Comparison of ENCODE assay signal across 18 cellular contexts in genomic region chr11:703515-703914, GRCh38. TPM values are rescaled to one million over a fixed set of nuclear protein-coding genes. Genes with fewer than 3 reads are reported as not detected.
DNase-seq lines count a peak whose midpoint lies in the region; ATAC-seq and TF ChIP-seq lines count a peak whose summit lies in the region.
"Had no signal": no experiment of that assay in that cellular context is flagged by ENCODE, and none has a peak within 500 bp of the region (broad histone marks: within the 10 kb centered on the region; RNA-seq: fewer than 3 reads in every experiment).

No MANE protein-coding gene starts in this region.

- H4K20me1 ChIP-seq in neural progenitor cell (ENCODE audit: low read depth), result peaks cover 14% of the 10 kb centered on the region

- H3K27ac ChIP-seq in duodenal mucosa (ENCODE audit: low read depth, low read length), result peak overlapping the region; percentile 20
- no peak overlapping the region for H3K27ac ChIP-seq in neural progenitor cell
- H3K27ac ChIP-seq in tibial nerve, result peak overlapping the region in 3 of 4 donors; percentile 74 to 90 (median 81)
- H3K27ac ChIP-seq: brain microvascular endothelial cell had no signal

- 0 out of 2 replicates have a peak overlapping the region, but pooled peaks have one; percentile 6 for H3K4me3 ChIP-seq in LNCaP clone FGC (ENCODE audit: low read depth, low read length)
- H3K4me3 ChIP-seq in duodenal mucosa (ENCODE audit: low read depth in 1 of 2, low read length in 2 of 2), result no peak overlapping the region
- no peak overlapping the region for H3K4me3 ChIP-seq in neural progenitor cell
- no peak overlapping the region for H3K4me3 ChIP-seq in tibial nerve
- H3K4me3 ChIP-seq: dorsolateral prefrontal cortex, MG63 had no signal

- DNase-seq in LNCaP clone FGC (ENCODE audit: low read depth), result no peak
- no peak for DNase-seq in neural progenitor cell (ENCODE audit: low spot score)
- no peak for DNase-seq in tibial nerve (ENCODE audit: low spot score in 2 of 2)
- DNase-seq: activated CD4-positive, alpha-beta T cell treated with anti-CD3 and anti-CD28 coated beads, Interleukin-2, amount 10 ng/mL, durations not matched to agents 24 days and 14 days; activated naive CD4-positive, alpha-beta T cell treated with anti-CD3 and anti-CD28 coated beads, Interleukin-2, amount 10 ng/mL, durations not matched to agents 7 days and 5 days; brain microvascular endothelial cell; dorsolateral prefrontal cortex; NCI-H187 treated with DMSO at 0.1 percent for 48 hours; NCI-H524 treated with DMSO at 0.1 percent for 48 hours; SK-N-SH; small intestine had no signal

- no peak for TF ChIP-seq EP300 in tibial nerve (IDR thresholded peaks at IDR 0.05)

- ATAC-seq in HG03196 (IDR thresholded peaks at IDR 0.05; ENCODE audit: unreplicated experiment) (no peak), GM21619 (IDR thresholded peaks at IDR 0.05; ENCODE audit: unreplicated experiment) (no peak), HG03280 (IDR thresholded peaks at IDR 0.05; ENCODE audit: unreplicated experiment) (no peak), GM18498 (IDR thresholded peaks at IDR 0.05; ENCODE audit: unreplicated experiment) (no peak)

- H3K4me1 ChIP-seq in duodenal mucosa (ENCODE audit: control insufficient read depth in 1 of 2, insufficient read depth in 2 of 2, low read length in 2 of 2) (peaks cover 39 to 45% of the 10 kb centered on the region in 2 donors), neural progenitor cell (peaks cover 15% of the 10 kb centered on the region), tibial nerve (peaks cover 0 to 73% (median 39%) of the 10 kb centered on the region in 4 donors)

- TF ChIP-seq CTCF in LNCaP clone FGC (IDR thresholded peaks at IDR 0.05; ENCODE audit: control insufficient read depth, extremely low read depth, insufficient read depth), result no peak
- TF ChIP-seq CTCF in neural progenitor cell (IDR thresholded peaks at IDR 0.05), result no peak
- no peak for TF ChIP-seq CTCF in tibial nerve (IDR thresholded peaks at IDR 0.05)

- H3K36me3 ChIP-seq in duodenal mucosa (ENCODE audit: control insufficient read depth in 1 of 2, insufficient read depth in 2 of 2, low read length in 2 of 2) (peaks cover 5 to 37% of the 10 kb centered on the region in 2 donors), neural progenitor cell (no peaks in the 10 kb centered on the region), tibial nerve (peaks cover 0 to 53% (median 0%) of the 10 kb centered on the region in 3 donors)

- H3K4me1 Mint-ChIP-seq in neural progenitor cell, result peaks cover 2% of the 10 kb centered on the region

- TF ChIP-seq POLR2A in tibial nerve (IDR thresholded peaks at IDR 0.05), result no peak

- H3K27me3 ChIP-seq in duodenal mucosa (ENCODE audit: control insufficient read depth in 1 of 2, insufficient read depth in 2 of 2, low read length in 2 of 2) (peaks cover 0 to 11% of the 10 kb centered on the region in 2 donors), neural progenitor cell (peaks cover 22% of the 10 kb centered on the region), tibial nerve (peaks cover 0 to 3% of the 10 kb centered on the region in 2 donors)
- H3K27me3 ChIP-seq: brain microvascular endothelial cell, MG63 had no signal

- H3K36me3 Mint-ChIP-seq in neural progenitor cell, result peaks cover 4% of the 10 kb centered on the region
- H3K36me3 Mint-ChIP-seq: immature natural killer cell had no signal

- peak overlapping the region; percentile 42 for H3K27ac Mint-ChIP-seq in neural progenitor cell
- H3K27ac Mint-ChIP-seq: activated CD4-positive, alpha-beta T cell treated with anti-CD3 and anti-CD28 coated beads, Interleukin-2, amount 10 ng/mL, durations not matched to agents 24 days and 14 days; activated naive CD4-positive, alpha-beta T cell treated with anti-CD3 and anti-CD28 coated beads, Interleukin-2, amount 10 ng/mL, durations not matched to agents 7 days and 5 days had no signal

- no peaks in the 10 kb centered on the region for H3F3A ChIP-seq in neural progenitor cell (ENCODE audit: low read depth)

- H3K9me3 ChIP-seq in duodenal mucosa (ENCODE audit: control insufficient read depth in 1 of 2, low read length in 2 of 2) (no peaks in the 10 kb centered on the region), neural progenitor cell (ENCODE audit: low read depth) (no peaks in the 10 kb centered on the region), tibial nerve (no peaks in the 10 kb centered on the region)
- H3K9me3 ChIP-seq: MG63, SK-N-SH had no signal

- no peak overlapping the region for H3K9ac ChIP-seq in duodenal mucosa (ENCODE audit: low read depth in 1 of 2, low read length in 2 of 2)
- no peak overlapping the region for H3K9ac ChIP-seq in neural progenitor cell
- H3K9ac ChIP-seq: SK-N-SH had no signal

- H3K4me2 ChIP-seq in neural progenitor cell, result no peak overlapping the region
- H3K4me2 ChIP-seq: SK-N-SH had no signal

- WGBS in tibial nerve, 2 donors, result 78 to 83% methylated on average over 9 of the region's 9 CpGs

- H3K4me3 Mint-ChIP-seq in neural progenitor cell, result no peak overlapping the region
- H3K4me3 Mint-ChIP-seq: activated CD4-positive, alpha-beta T cell treated with anti-CD3 and anti-CD28 coated beads, Interleukin-2, amount 10 ng/mL, durations not matched to agents 24 days and 14 days; activated naive CD4-positive, alpha-beta T cell treated with anti-CD3 and anti-CD28 coated beads, Interleukin-2, amount 10 ng/mL, durations not matched to agents 7 days and 5 days had no signal

- H3K79me2 ChIP-seq in neural progenitor cell (ENCODE audit: low read depth), result no peaks in the 10 kb centered on the region

- no peaks in the 10 kb centered on the region for H3K9me3 Mint-ChIP-seq in neural progenitor cell
- H3K9me3 Mint-ChIP-seq: activated CD4-positive, alpha-beta T cell treated with anti-CD3 and anti-CD28 coated beads, Interleukin-2, amount 10 ng/mL, durations not matched to agents 24 days and 14 days; activated naive CD4-positive, alpha-beta T cell treated with anti-CD3 and anti-CD28 coated beads, Interleukin-2, amount 10 ng/mL, durations not matched to agents 7 days and 5 days; immature natural killer cell had no signal

- peaks cover 14% of the 10 kb centered on the region for H3K27me3 Mint-ChIP-seq in neural progenitor cell (ENCODE audit: insufficient read depth, low read depth)

- no peak overlapping the region for H2AFZ ChIP-seq in neural progenitor cell (replicated peaks)

RNA-seq across cellular contexts. Expression of gene EPS8L2, which starts 2.5 kb away (rescaled TPM):
- total RNA-seq in neural progenitor cell (ENCODE audit: low replicate concordance) (3.3 and 11.0 TPM in 2 replicates), tibial nerve (10 to 100 TPM; 29.1 to 48.0 (median 32.7) TPM)

RNA-seq across cellular contexts. Expression of gene TMEM80, which starts 7.9 kb away (rescaled TPM):
- total RNA-seq in neural progenitor cell (ENCODE audit: low replicate concordance) (38.7 and 42.7 TPM in 2 replicates), tibial nerve (10 to 100 TPM; 15.3 to 43.9 (median 38.1) TPM)

RNA-seq across cellular contexts. Expression of gene DEAF1, which starts 8.5 kb away (rescaled TPM):
- total RNA-seq in neural progenitor cell (ENCODE audit: low replicate concordance), result 38.4 and 66.4 TPM in 2 replicates
- 10 to 100 TPM; 31.6 to 54.3 (median 41.2) TPM for total RNA-seq in tibial nerve

RNA-seq across cellular contexts. Expression of gene TALDO1, which starts 43.7 kb away (rescaled TPM):
- total RNA-seq in neural progenitor cell (ENCODE audit: low replicate concordance) (101 and 114 TPM in 2 replicates), tibial nerve (100 to 1,000 TPM; 203 to 323 (median 241) TPM)
